In the genomic region with DNA sequence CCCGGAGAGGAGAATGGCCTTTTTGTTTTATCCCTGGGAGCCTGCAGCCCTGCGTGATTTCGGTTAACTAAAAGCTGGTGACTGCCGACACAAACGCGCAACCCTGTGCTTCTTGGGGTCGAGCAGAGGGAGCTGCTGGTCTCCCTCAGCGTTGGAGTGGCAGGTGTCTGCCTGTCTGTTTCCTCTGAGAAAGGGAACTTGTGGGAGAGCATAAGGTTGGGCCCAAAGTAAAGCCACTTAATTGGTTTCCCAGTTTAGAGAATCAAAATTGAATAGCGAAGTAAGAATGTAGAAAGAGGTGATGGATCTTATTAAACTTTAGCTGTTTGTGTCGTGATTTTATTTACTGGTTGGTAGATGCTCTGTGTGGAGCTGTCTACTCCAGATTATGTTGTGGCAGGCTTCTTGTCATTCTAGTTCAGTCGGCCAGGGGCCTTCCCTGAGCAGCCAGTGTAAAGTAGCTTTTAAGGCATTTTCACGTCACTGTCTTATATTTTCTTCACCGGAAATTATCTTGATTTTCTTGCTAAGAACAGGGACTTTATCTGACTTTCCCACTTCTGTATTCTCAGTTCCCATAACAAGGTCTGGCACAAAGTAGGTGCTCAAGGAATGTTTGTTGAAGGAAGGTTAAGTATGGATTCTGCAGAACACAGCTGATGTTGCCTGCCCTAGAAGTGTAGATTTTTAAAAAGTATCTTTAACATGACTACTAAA, we compare ENCODE assay signal across 8 cellular contexts. TPM values are rescaled to one million over a fixed set of nuclear protein-coding genes. Genes with fewer than 3 reads are reported as not detected.
DNase-seq lines count a peak whose midpoint lies in the region; ATAC-seq and TF ChIP-seq lines count a peak whose summit lies in the region.

No MANE protein-coding gene starts in this region.

- peaks cover 22% of the 10 kb centered on the region for H3K4me1 Mint-ChIP-seq in activated CD4-positive, alpha-beta memory T cell treated with anti-CD3 and anti-CD28 coated beads, Interleukin-2, amount 10 ng/mL, durations not matched to agents 7 days and 5 days

- H3K9me3 ChIP-seq in right atrium auricular region (no peaks in the 10 kb centered on the region), skeletal muscle satellite cell (replicated peaks; ENCODE audit: low read length) (no peaks in the 10 kb centered on the region)

- H3K4me3 Mint-ChIP-seq in activated CD4-positive, alpha-beta memory T cell treated with anti-CD3 and anti-CD28 coated beads, Interleukin-2, amount 10 ng/mL, durations not matched to agents 7 days and 5 days: peak overlapping the region; percentile 90

- POLR2A ChIA-PET in activated CD4-positive, alpha-beta memory T cell treated with anti-CD3 and anti-CD28 coated beads, Interleukin-2, amount 10 ng/mL, durations not matched to agents 7 days and 5 days (lab: Charles Lee): interaction anchor here (0.8 to 3.8 kb wide), 27 partner anchors 9 to 917 kb away, joined by 3 to 20 read pairs (median 5); partner anchors contain the start of genes ADAT2, FUCA2, PEX3 and SF3B5
- POLR2A ChIA-PET in HEK293T (lab: Yijun Ruan, JAX): interaction anchor here (0.7 to 2.0 kb wide), 20 partner anchors 9 to 329 kb away, joined by 3 to 16 read pairs (median 4); partner anchors contain the start of gene PLAGL1

- H3K27me3 Mint-ChIP-seq in activated CD4-positive, alpha-beta memory T cell treated with anti-CD3 and anti-CD28 coated beads, Interleukin-2, amount 10 ng/mL, durations not matched to agents 7 days and 5 days: no peaks in the 10 kb centered on the region

- H3K36me3 ChIP-seq in right atrium auricular region (peaks cover 43% of the 10 kb centered on the region), skeletal muscle satellite cell (ENCODE audit: insufficient read depth, low read length) (peaks cover 41% of the 10 kb centered on the region)

- peak overlapping the region; percentile 69 to 75 for H3K4me3 ChIP-seq in right atrium auricular region
- peak overlapping the region; percentile 97 for H3K4me3 ChIP-seq in skeletal muscle satellite cell (ENCODE audit: low read length)

- TF ChIP-seq CTCF in right atrium auricular region (IDR thresholded peaks at IDR 0.05): no peak

- no peak for DNase-seq in Right ventricle myocardium inferior (ENCODE audit: missing footprints)
- no peak for DNase-seq in cardiac septum (ENCODE audit: low spot score)
- DNase-seq in activated CD4-positive, alpha-beta memory T cell treated with anti-CD3 and anti-CD28 coated beads, Interleukin-2, amount 10 ng/mL, durations not matched to agents 7 days and 5 days: no peak
- no peak for DNase-seq in right atrium auricular region (ENCODE audit: low spot score)
- no peak for DNase-seq in HEK293T (ENCODE audit: extremely low spot score)

- H3K27me3 ChIP-seq in right atrium auricular region (no peaks in the 10 kb centered on the region), skeletal muscle satellite cell (ENCODE audit: control insufficient read depth, insufficient read depth, low read length) (no peaks in the 10 kb centered on the region)

- peak overlapping the region; percentile 94 to 95 for H3K27ac ChIP-seq in right atrium auricular region

- H3K4me1 ChIP-seq in right atrium auricular region (peaks cover 0 to 18% of the 10 kb centered on the region in 2 donors), skeletal muscle satellite cell (ENCODE audit: control insufficient read depth, insufficient read depth, low read length) (peaks cover 13% of the 10 kb centered on the region)

- H3K9ac ChIP-seq in skeletal muscle satellite cell (ENCODE audit: low read depth, low read length): peak overlapping the region; percentile 100

- ATAC-seq in Right ventricle myocardium inferior: peak; percentile 0
- peak; percentile 15 for ATAC-seq in HG03175 (IDR thresholded peaks at IDR 0.05; ENCODE audit: unreplicated experiment)
- no peak for ATAC-seq in GM19463 (IDR thresholded peaks at IDR 0.05; ENCODE audit: unreplicated experiment)

- no peaks in the 10 kb centered on the region for H3K9me3 Mint-ChIP-seq in activated CD4-positive, alpha-beta memory T cell treated with anti-CD3 and anti-CD28 coated beads, Interleukin-2, amount 10 ng/mL, durations not matched to agents 7 days and 5 days

- peak overlapping the region; percentile 91 for H3K27ac Mint-ChIP-seq in activated CD4-positive, alpha-beta memory T cell treated with anti-CD3 and anti-CD28 coated beads, Interleukin-2, amount 10 ng/mL, durations not matched to agents 7 days and 5 days

- H3K36me3 Mint-ChIP-seq in activated CD4-positive, alpha-beta memory T cell treated with anti-CD3 and anti-CD28 coated beads, Interleukin-2, amount 10 ng/mL, durations not matched to agents 7 days and 5 days (ENCODE audit: low read depth): peaks cover 38% of the 10 kb centered on the region

- H3K4me2 ChIP-seq in skeletal muscle satellite cell (ENCODE audit: low read length): peak overlapping the region; percentile 100

- intact Hi-C loops in Right ventricle myocardium inferior (cut with DNase I) (loop anchor here (1.0 to 5.0 kb wide), 4 partner anchors 72 to 332 kb away; partner anchors contain the start of gene FUCA2), cardiac septum (cut with DNase I) (loop anchor here (5.0 to 10.0 kb wide), 3 partner anchors 102 to 249 kb away; no protein-coding TSS in a partner anchor)

- CTCF ChIA-PET in activated CD4-positive, alpha-beta memory T cell treated with anti-CD3 and anti-CD28 coated beads, Interleukin-2, amount 10 ng/mL, durations not matched to agents 7 days and 5 days (lab: Charles Lee): interaction anchor here (0.9 to 2.5 kb wide), 10 partner anchors 9 to 392 kb away, joined by 3 to 21 read pairs (median 6); no protein-coding TSS in a partner anchor
- CTCF ChIA-PET in HEK293T (lab: Yijun Ruan, JAX): interaction anchor here (0.9 kb wide), 1 partner anchor 269 kb away, joined by 3 read pairs; no protein-coding TSS in a partner anchor

TF ChIP-seq in HEK293T, 16 proteins besides CTCF, POLR2A, EP300 and RAD21:
- TF ChIP-seq NFRKB (IDR thresholded peaks at IDR 0.05) (no peak), ZNF384 (IDR thresholded peaks at IDR 0.05) (no peak), ELF4 (IDR thresholded peaks at IDR 0.05) (no peak), SUZ12 (IDR thresholded peaks at IDR 0.05) (no peak), FOXA1 (IDR thresholded peaks at IDR 0.05) (no peak), L3MBTL2 (conservative IDR thresholded peaks at IDR 0.05) (no peak), PKNOX1 (IDR thresholded peaks at IDR 0.05) (no peak), ARNT (IDR thresholded peaks at IDR 0.05) (no peak), BHLHE40 (IDR thresholded peaks at IDR 0.05; ENCODE audit: borderline replicate concordance) (no peak), CTBP1 (IDR thresholded peaks at IDR 0.05; ENCODE audit: borderline replicate concordance) (no peak), LEF1 (IDR thresholded peaks at IDR 0.05; ENCODE audit: borderline replicate concordance) (no peak), HDGF (IDR thresholded peaks at IDR 0.05; ENCODE audit: borderline replicate concordance) (no peak), SP1 (IDR thresholded peaks at IDR 0.05) (no peak), TARDBP (IDR thresholded peaks at IDR 0.05) (no peak), FOXK2 (IDR thresholded peaks at IDR 0.05) (no peak), FOXM1 (IDR thresholded peaks at IDR 0.05; ENCODE audit: borderline replicate concordance) (no peak)

RNA-seq across cellular contexts. Expression of gene LTV1, which starts 0.7 kb away (rescaled TPM):
- total RNA-seq in Right ventricle myocardium inferior (12.4 TPM), cardiac septum (14.6 TPM), right atrium auricular region (1 to 10 TPM; 8.4 to 9.1 TPM)
- total RNA-seq in activated CD4-positive, alpha-beta memory T cell treated with anti-CD3 and anti-CD28 coated beads, Interleukin-2, amount 10 ng/mL, durations not matched to agents 7 days and 5 days: 10 to 100 TPM; 18.3 to 18.8 TPM
- total RNA-seq in skeletal muscle satellite cell (2012; rRNA removed): 23.6 and 27.6 TPM in 2 replicates

RNA-seq across cellular contexts. Expression of gene ZC2HC1B, which starts 20.4 kb away (rescaled TPM):
- not detected for total RNA-seq in Right ventricle myocardium inferior
- not detected for total RNA-seq in cardiac septum
- not detected for total RNA-seq in activated CD4-positive, alpha-beta memory T cell treated with anti-CD3 and anti-CD28 coated beads, Interleukin-2, amount 10 ng/mL, durations not matched to agents 7 days and 5 days
- not detected for total RNA-seq in right atrium auricular region
- not detected in 2 replicates for total RNA-seq in skeletal muscle satellite cell (2012; rRNA removed)
